1 cellular context compared by ENCODE assay signal in genomic region chr11:33682019-33682418, GRCh38.
TF ChIP-seq lines count a peak whose summit lies in the region.

No MANE protein-coding gene starts in this region.

TF ChIP-seq in HCT116, 20 proteins besides CTCF, POLR2A, EP300 and RAD21 (continued from another document):
- TF ChIP-seq REST (IDR thresholded peaks at IDR 0.05; ENCODE audit: low read depth), result no peak
- no peak for TF ChIP-seq POLR2AphosphoS5 (IDR thresholded peaks at IDR 0.05; ENCODE audit: low read depth, low read length)
- no peak for TF ChIP-seq TCF7L2 (IDR thresholded peaks at IDR 0.05; ENCODE audit: borderline replicate concordance, extremely low read depth, insufficient read depth, insufficient read length)
- no peak for TF ChIP-seq EZH2phosphoT487 (IDR thresholded peaks at IDR 0.05; ENCODE audit: borderline replicate concordance)
- TF ChIP-seq, protein P1, sequence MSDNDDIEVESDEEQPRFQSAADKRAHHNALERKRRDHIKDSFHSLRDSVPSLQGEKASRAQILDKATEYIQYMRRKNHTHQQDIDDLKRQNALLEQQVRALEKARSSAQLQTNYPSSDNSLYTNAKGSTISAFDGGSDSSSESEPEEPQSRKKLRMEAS (IDR thresholded peaks at IDR 0.05), result no peak
- TF ChIP-seq EZH2 (IDR thresholded peaks at IDR 0.05), result no peak
- no peak for TF ChIP-seq CEBPB (IDR thresholded peaks at IDR 0.05; ENCODE audit: low read depth)
- no peak for TF ChIP-seq ZNF274 (IDR thresholded peaks at IDR 0.05; ENCODE audit: low read depth, low read length)
- TF ChIP-seq, protein P2, sequence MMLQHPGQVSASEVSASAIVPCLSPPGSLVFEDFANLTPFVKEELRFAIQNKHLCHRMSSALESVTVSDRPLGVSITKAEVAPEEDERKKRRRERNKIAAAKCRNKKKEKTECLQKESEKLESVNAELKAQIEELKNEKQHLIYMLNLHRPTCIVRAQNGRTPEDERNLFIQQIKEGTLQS (IDR thresholded peaks at IDR 0.05), result no peak
